Comparison of ENCODE assay signal across 8 cellular contexts in the genomic region with DNA sequence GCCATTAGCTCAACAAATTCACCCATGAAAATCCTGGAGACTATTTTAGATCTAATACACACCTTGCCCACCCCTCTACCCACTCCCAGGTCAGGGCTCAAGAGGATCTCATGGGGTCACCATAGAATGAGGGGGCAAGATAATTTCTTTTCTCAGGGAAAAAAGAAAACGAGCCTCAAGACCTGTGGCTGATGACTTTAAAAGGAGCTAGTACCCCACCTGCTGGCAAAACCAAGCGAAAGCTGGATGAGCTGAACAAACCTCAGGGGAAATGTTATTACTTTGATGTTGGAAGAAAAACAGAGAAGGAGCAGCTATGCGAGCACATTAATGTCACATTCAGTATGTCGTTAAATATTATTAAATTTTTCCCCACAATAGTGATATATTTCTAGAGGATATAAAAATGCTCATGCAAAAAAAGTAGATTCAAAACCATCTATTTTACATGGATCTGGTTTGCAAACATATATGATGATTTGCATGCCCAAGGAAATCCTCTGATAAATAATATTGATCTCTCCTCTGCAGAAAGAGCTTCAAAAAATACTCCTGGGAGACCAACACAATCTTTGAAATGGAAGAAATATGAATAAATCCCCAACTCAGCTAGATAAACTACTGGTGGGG. TPM values are rescaled to one million over a fixed set of nuclear protein-coding genes. Genes with fewer than 3 reads are reported as not detected.
A peak's percentile ranks its signal among the peaks of the same experiment; 100 is the strongest.
DNase-seq lines count a peak whose midpoint lies in the region; ATAC-seq and TF ChIP-seq lines count a peak whose summit lies in the region.

No MANE protein-coding gene starts in this region.

- no peaks in the 10 kb centered on the region for H3K9me2 ChIP-seq in Loucy (replicated peaks; ENCODE audit: low read depth, low read length)

- H3K4me3 ChIP-seq in Loucy (ENCODE audit: low read length, poor library complexity, severe bottlenecking), result no peak overlapping the region
- no peak overlapping the region for H3K4me3 ChIP-seq in adrenal gland
- H3K4me3 ChIP-seq in smooth muscle cell, result no peak overlapping the region

- no peak for TF ChIP-seq POLR2A in adrenal gland (IDR thresholded peaks at IDR 0.05)

- H3K9me3 ChIP-seq in Loucy (ENCODE audit: insufficient read depth, low read depth, low read length) (no peaks in the 10 kb centered on the region), adrenal gland (replicated peaks in 1 of 3) (no peaks in the 10 kb centered on the region), smooth muscle cell (replicated peaks; ENCODE audit: low read depth) (no peaks in the 10 kb centered on the region)

- H3F3A ChIP-seq in Loucy (ENCODE audit: low read depth) (no peaks in the 10 kb centered on the region), smooth muscle cell (ENCODE audit: low read depth) (no peaks in the 10 kb centered on the region)

- H4K20me1 ChIP-seq in Loucy (ENCODE audit: insufficient read depth, low read length, poor library complexity, severe bottlenecking) (no peaks in the 10 kb centered on the region), smooth muscle cell (ENCODE audit: low read depth) (peaks cover 31% of the 10 kb centered on the region)

- H3K27ac ChIP-seq in adrenal gland (peak overlapping the region in 1 of 5 donors; percentile 85), smooth muscle cell (ENCODE audit: low read depth) (peak overlapping the region; percentile 6)

- TF ChIP-seq CTCF in Loucy (conservative IDR thresholded peaks at IDR 0.05; ENCODE audit: low read length), result peak; percentile 88
- TF ChIP-seq CTCF in adrenal gland (IDR thresholded peaks at IDR 0.05), result peak; percentile 48 to 76 (median 70)
- peak; percentile 67 for TF ChIP-seq CTCF in smooth muscle cell (IDR thresholded peaks at IDR 0.05; ENCODE audit: borderline replicate concordance, insufficient read depth, poor library complexity, severe bottlenecking)

- H3K27me3 ChIP-seq in Loucy (ENCODE audit: insufficient read depth, low read length, poor library complexity, severe bottlenecking) (no peaks in the 10 kb centered on the region), adrenal gland (no peaks in the 10 kb centered on the region), smooth muscle cell (ENCODE audit: low read depth) (no peaks in the 10 kb centered on the region)

- peak overlapping the region; percentile 63; the same call in 1 of the 2 replicates for H2AFZ ChIP-seq in Loucy (ENCODE audit: low read length)
- H2AFZ ChIP-seq in smooth muscle cell (ENCODE audit: low read depth), result no peak overlapping the region

- ATAC-seq in HG03135 (IDR thresholded peaks at IDR 0.05; ENCODE audit: unreplicated experiment), result no peak

- H3K4me1 ChIP-seq in Loucy (ENCODE audit: insufficient read depth, low read length, poor library complexity, severe bottlenecking) (no peaks in the 10 kb centered on the region), adrenal gland (replicated peaks in 1 of 2) (peaks cover 15 to 49% of the 10 kb centered on the region in 2 donors), smooth muscle cell (ENCODE audit: low read depth) (no peaks in the 10 kb centered on the region)

- H3K36me3 ChIP-seq in Loucy (ENCODE audit: insufficient read depth, low read length) (no peaks in the 10 kb centered on the region), adrenal gland (replicated peaks in 1 of 2) (no peaks in the 10 kb centered on the region), smooth muscle cell (ENCODE audit: low read depth) (no peaks in the 10 kb centered on the region)

- DNase-seq in SIG-M5 treated with dmso at 0.1 percent for 504 hours (lab: John Stamatoyannopoulos, UW; ENCODE audit: unreplicated experiment), result peak; percentile 77
- DNase-seq in SIG-M5 (lab: John Stamatoyannopoulos, UW), result no peak
- DNase-seq in RKO (ENCODE audit: low spot score), result peak; percentile 79
- DNase-seq in adrenal gland, result peak; percentile 67 to 89 (median 75)
- DNase-seq in hepatic stellate cell (ENCODE audit: low spot score), result peak; percentile 40
- DNase-seq in smooth muscle cell (lab: John Stamatoyannopoulos, UW; ENCODE audit: unreplicated experiment), result no peak

- intact Hi-C loops in adrenal gland (cut with DNase I), result loop anchor here in 1 of 2 donors (5.0 kb wide), 1 partner anchor 120 kb away; no protein-coding TSS in a partner anchor

- H3K4me2 ChIP-seq in Loucy (ENCODE audit: low read depth, low read length, poor library complexity, severe bottlenecking) (peak overlapping the region; percentile 24), smooth muscle cell (no peak overlapping the region)

- H3K79me2 ChIP-seq in Loucy (ENCODE audit: insufficient read depth, low read length), result no peaks in the 10 kb centered on the region
- peaks cover 84% of the 10 kb centered on the region for H3K79me2 ChIP-seq in smooth muscle cell (ENCODE audit: low read depth)

- WGBS in adrenal gland, 4 donors, result 0 to 2% (median 2%) methylated on average over 4 of the region's 4 CpGs
- WGBS in smooth muscle cell (ENCODE audit: low lambda C conversion rate), result 15% methylated on average over 4 of the region's 4 CpGs

- H3K9ac ChIP-seq in Loucy (ENCODE audit: low read depth, low read length, poor library complexity, severe bottlenecking) (no peak overlapping the region), smooth muscle cell (ENCODE audit: low read depth) (no peak overlapping the region)

RNA-seq across cellular contexts. Expression of a gene that starts 37.7 kb away (rescaled TPM):
- total RNA-seq in adrenal gland, result 100 to 1,000 TPM in 6 of 8 donors, 10 to 100 TPM in 2; 60.3 to 178 (median 126) TPM
- polyA plus RNA-seq in adrenal gland, result 10 to 100 TPM; 25.7 to 79.8 (median 36.5) TPM
- total RNA-seq in smooth muscle cell, result 33.8 and 36.1 TPM in 2 replicates
- polyA plus RNA-seq in smooth muscle cell, result 15.2 and 15.6 TPM in 2 replicates

Comparison
In these comparisons a context has a peak if more than half of its experiments do, and no peak if none do; other contexts are left out.
1. DNase-seq: peak in SIG-M5 treated with dmso at 0.1 percent for 504 hours (single experiment), RKO (single experiment), adrenal gland (7 of 7) and hepatic stellate cell (single experiment); none in SIG-M5 (single experiment) and smooth muscle cell (single experiment).
2. Peak in every context shown above with its lines, with median percentiles within 50 percentile points of each other: CTCF ChIP-seq.